In the genomic region with DNA sequence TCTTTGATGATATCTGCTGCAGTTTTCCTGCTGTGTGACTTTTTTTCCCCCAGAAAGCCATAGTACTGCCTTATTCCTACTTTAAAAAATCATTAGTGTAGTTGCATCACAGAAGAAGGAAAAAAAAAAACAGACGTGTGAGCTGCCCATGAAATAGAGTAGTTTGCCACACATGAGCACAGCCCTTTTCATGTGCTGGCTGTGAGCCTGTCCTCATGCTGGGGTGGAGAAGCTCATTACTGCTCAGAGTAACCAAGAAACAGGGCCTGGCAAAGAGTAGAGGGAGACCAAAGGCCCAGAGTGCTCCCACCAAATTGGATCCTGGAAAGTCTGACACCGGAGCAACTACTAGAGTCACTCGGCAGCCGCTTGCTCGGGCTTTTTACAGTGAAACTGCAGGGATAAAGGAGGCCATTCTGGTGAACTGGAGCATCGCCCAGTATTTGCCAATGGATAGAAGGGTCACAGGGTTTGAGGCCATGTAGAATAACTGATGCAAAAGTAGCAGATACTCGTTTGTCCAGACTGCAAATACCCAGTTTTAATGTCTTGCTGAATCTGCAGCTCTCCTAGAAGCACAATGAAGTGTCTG, we compare ENCODE assay signal across 18 cellular contexts.
"Had no signal": no experiment of that assay in that cellular context is flagged by ENCODE, and none has a peak within 500 bp of the region (broad histone marks: within the 10 kb centered on the region; RNA-seq: fewer than 3 reads in every experiment).

No MANE protein-coding gene starts in this region.

- H3K27me3 ChIP-seq: foreskin keratinocyte, left lung, upper lobe of right lung had no signal

- FAIRE-seq: keratinocyte, small intestine had no signal

- H3K27ac ChIP-seq: foreskin keratinocyte, left lung, thoracic aorta, upper lobe of right lung had no signal

- DNase-seq: activated CD4-positive, alpha-beta T cell treated with anti-CD3 and anti-CD28 coated beads, Interleukin-2, amount 10 ng/mL, durations not matched to agents 24 days and 14 days; activated CD4-positive, CD25-positive, alpha-beta regulatory T cell; activated CD8-positive, alpha-beta memory T cell treated with anti-CD3 and anti-CD28 coated beads, Interleukin-2, amount 50 U/mL, for 4 hours; activated CD8-positive, alpha-beta T cell treated with anti-CD3 and anti-CD28 coated beads, Interleukin-2, amount 10 ng/mL, durations not matched to agents 7 days and 5 days; activated gamma-delta T cell treated with Interleukin-2 at 50 U/mL for 16 hours; activated T-cell treated with anti-CD3 and anti-CD28 coated beads, Interleukin-2, amount 50 U/mL, for 72 hours; amniotic stem cell; effector memory CD4-positive, alpha-beta T cell; foreskin keratinocyte; left lung; naive thymus-derived CD8-positive, alpha-beta T cell; right cardiac atrium; small intestine; stimulated activated CD4-positive, alpha-beta T cell treated with anti-CD3 and anti-CD28 coated beads, Interleukin-4, amount 100 ng/mL, for 24 hours; stimulated activated naive CD8-positive, alpha-beta T cell treated with anti-CD3 and anti-CD28 coated beads, Interleukin-15, amount 100 ng/mL, for 72 hours; upper lobe of right lung had no signal

- H3K36me3 ChIP-seq: left lung, thoracic aorta, upper lobe of right lung had no signal

- ATAC-seq: activated CD8-positive, alpha-beta T cell treated with anti-CD3 and anti-CD28 coated beads, Interleukin-2, amount 10 ng/mL, durations not matched to agents 7 days and 5 days; activated T-cell treated with anti-CD3 and anti-CD28 coated beads, Interleukin-2, amount 50 U/mL, for 72 hours; foreskin keratinocyte; left lung; naive thymus-derived CD8-positive, alpha-beta T cell; right cardiac atrium; stimulated activated naive CD8-positive, alpha-beta T cell treated with anti-CD3 and anti-CD28 coated beads, Interleukin-15, amount 100 ng/mL, for 72 hours; upper lobe of right lung had no signal

- H3K9me3 ChIP-seq: left lung, thoracic aorta, upper lobe of right lung had no signal

- H3K4me3 ChIP-seq: left lung, thoracic aorta, upper lobe of right lung had no signal

- H3K4me1 ChIP-seq: foreskin keratinocyte, left lung, upper lobe of right lung had no signal
